Comparison of ENCODE assay signal across 1 cellular context in genomic region chr15:57037548-57037947, GRCh38.
TF ChIP-seq lines count a peak whose summit lies in the region.

No MANE protein-coding gene starts in this region.

TF ChIP-seq in WTC11, 78 proteins besides CTCF, POLR2A, EP300 and RAD21 (continued from another document):
- TF ChIP-seq ZNF532 (CRISPR knock-in tag; IDR thresholded peaks at IDR 0.05; ENCODE audit: borderline replicate concordance) (no peak), RORB (CRISPR knock-in tag; IDR thresholded peaks at IDR 0.05) (no peak), GABPB1 (CRISPR knock-in tag; IDR thresholded peaks at IDR 0.05) (no peak), SP1 (CRISPR knock-in tag; conservative IDR thresholded peaks at IDR 0.05) (no peak), STAT6 (CRISPR knock-in tag; conservative IDR thresholded peaks at IDR 0.05; ENCODE audit: low read depth) (no peak), ZNF263 (CRISPR knock-in tag; IDR thresholded peaks at IDR 0.05; ENCODE audit: low read depth) (no peak), EMX1 (CRISPR knock-in tag; IDR thresholded peaks at IDR 0.05) (no peak), USF2 (CRISPR knock-in tag; IDR thresholded peaks at IDR 0.05) (no peak), FOXJ3 (CRISPR knock-in tag; IDR thresholded peaks at IDR 0.05; ENCODE audit: borderline replicate concordance) (no peak), ESRRA (CRISPR knock-in tag; IDR thresholded peaks at IDR 0.05; ENCODE audit: borderline replicate concordance) (no peak), ZNF425 (CRISPR knock-in tag; conservative IDR thresholded peaks at IDR 0.05) (no peak), CREM (CRISPR knock-in tag; IDR thresholded peaks at IDR 0.05) (no peak)
